In genomic region chr6:54897462-54898189, GRCh38 we compare ENCODE assay signal across 24 cellular contexts. TPM values are rescaled to one million over a fixed set of nuclear protein-coding genes. Genes with fewer than 3 reads are reported as not detected.
DNase-seq lines count a peak whose midpoint lies in the region; ATAC-seq, FAIRE-seq and TF ChIP-seq lines count a peak whose summit lies in the region.
"Had no signal": no experiment of that assay in that cellular context is flagged by ENCODE, and none has a peak within 500 bp of the region (broad histone marks: within the 10 kb centered on the region; RNA-seq: fewer than 3 reads in every experiment).

No MANE protein-coding gene starts in this region.

- H3K9ac ChIP-seq in adipocyte (ENCODE audit: low read length) = no peak overlapping the region
- H3K9ac ChIP-seq: SK-N-SH had no signal

- H3K27ac ChIP-seq in small intestine (ENCODE audit: low read depth in 1 of 2, low read length in 1 of 2) (no peak overlapping the region), GM23338 (ENCODE audit: low read depth) (no peak overlapping the region)
- H3K27ac ChIP-seq: A549 had no signal

- no peak overlapping the region for H2AFZ ChIP-seq in GM23338

- no peaks in the 10 kb centered on the region for H3K36me3 Mint-ChIP-seq in T-helper 17 cell (ENCODE audit: low read depth)
- H3K36me3 Mint-ChIP-seq in GM23338 (ENCODE audit: low read depth) = no peaks in the 10 kb centered on the region

- no peaks in the 10 kb centered on the region for H3K4me1 ChIP-seq in adipocyte (ENCODE audit: control insufficient read depth, insufficient read depth, low read length)
- H3K4me1 ChIP-seq in small intestine (ENCODE audit: control insufficient read depth in 2 of 2, insufficient read depth in 1 of 2, low read depth in 1 of 2, low read length in 1 of 2) = peaks cover 0 to 2% of the 10 kb centered on the region in 2 donors
- peaks cover 4% of the 10 kb centered on the region; the same call in 1 of the 2 replicates for H3K4me1 ChIP-seq in GM23338 (ENCODE audit: insufficient read depth)
- H3K4me1 ChIP-seq: A549 had no signal

- no peak overlapping the region for H3K4me2 ChIP-seq in GM23338
- H3K4me2 ChIP-seq: A549, SK-N-SH had no signal

- H4K20me1 ChIP-seq in GM23338 (replicated peaks; ENCODE audit: insufficient read depth) = no peaks in the 10 kb centered on the region

- H3K9me2 ChIP-seq in GM23338 (ENCODE audit: insufficient read depth) = peaks cover 4% of the 10 kb centered on the region; the same call in 1 of the 2 replicates
- H3K9me2 ChIP-seq: SK-N-SH had no signal

- FAIRE-seq in small intestine (lab: Jason Lieb, UNC) = peak; percentile 44
- FAIRE-seq: A549 had no signal

- H3K27me3 ChIP-seq in adipocyte (replicated peaks; ENCODE audit: control insufficient read depth, insufficient read depth, low read length) (no peaks in the 10 kb centered on the region), small intestine (ENCODE audit: control insufficient read depth in 2 of 2, insufficient read depth in 2 of 2, low read length in 2 of 2) (no peaks in the 10 kb centered on the region), GM23338 (ENCODE audit: insufficient read depth) (no peaks in the 10 kb centered on the region)
- H3K27me3 ChIP-seq: MG63 had no signal

- H3K27me3 Mint-ChIP-seq in T-helper 17 cell (no peaks in the 10 kb centered on the region), GM23338 (ENCODE audit: insufficient read depth, low read depth, poor library complexity) (no peaks in the 10 kb centered on the region)

- ATAC-seq in GM21528 (IDR thresholded peaks at IDR 0.05; ENCODE audit: low FRiP score, unreplicated experiment) = no peak
- ATAC-seq in T-helper 17 cell = no peak
- no peak for ATAC-seq in GM23338
- ATAC-seq: A549, PC-3 had no signal

- TF ChIP-seq CTCF in GM23338 (conservative IDR thresholded peaks at IDR 0.05; ENCODE audit: low read depth in 2 of 2) = no peak

- H3K9me3 ChIP-seq in adipocyte (ENCODE audit: control insufficient read depth, low read length) (peaks cover 5% of the 10 kb centered on the region), small intestine (ENCODE audit: control insufficient read depth, low read depth) (no peaks in the 10 kb centered on the region), T-helper 17 cell (ENCODE audit: control insufficient read depth, low read length, poor library complexity, severe bottlenecking) (no peaks in the 10 kb centered on the region)
- H3K9me3 ChIP-seq: A549, MG63, SK-N-SH had no signal

- H3F3A ChIP-seq in GM23338 (replicated peaks; ENCODE audit: low read depth) = no peaks in the 10 kb centered on the region

- DNase-seq in GM03348 (ENCODE audit: low spot score) (peak; percentile 21), adipocyte (ENCODE audit: low read depth) (peak; percentile 34), fibroblast of peridontal ligament (ENCODE audit: extremely low read depth) (peak; percentile 30), small intestine (no peak), T-helper 17 cell (no peak), GM23338 (ENCODE audit: low spot score) (no peak)
- DNase-seq: DMS153; DND-41; KBM-7; MG63; NCI-H1105 treated with DMSO at 0.1 percent for 48 hours; NCI-H146; NCI-H1930; NCI-H446; NCI-H526; NK-92 treated with Interleukin-12 subunit alpha and Interleukin-12 subunit beta, amount 100 ng/mL, for 24 hours; PC-3; SK-N-SH; SW 1271 had no signal

- H3K27ac Mint-ChIP-seq in T-helper 17 cell (no peak overlapping the region), GM23338 (no peak overlapping the region)

- H3K4me3 Mint-ChIP-seq in T-helper 17 cell (no peak overlapping the region), GM23338 (no peak overlapping the region)

- no peak overlapping the region for H3K4me3 ChIP-seq in adipocyte (ENCODE audit: low read length)
- H3K4me3 ChIP-seq in small intestine (ENCODE audit: low read depth in 1 of 2, low read length in 2 of 2) = no peak overlapping the region
- H3K4me3 ChIP-seq in GM23338 = no peak overlapping the region
- H3K4me3 ChIP-seq: A549, MG63 had no signal

- no peaks in the 10 kb centered on the region for H3K9me3 Mint-ChIP-seq in GM23338

- H3K36me3 ChIP-seq in adipocyte (ENCODE audit: control insufficient read depth, insufficient read depth, low read length, severe bottlenecking) = no peaks in the 10 kb centered on the region
- no peaks in the 10 kb centered on the region for H3K36me3 ChIP-seq in small intestine (ENCODE audit: control insufficient read depth in 2 of 2, insufficient read depth in 2 of 2, low read length in 2 of 2)
- H3K36me3 ChIP-seq in GM23338 (ENCODE audit: insufficient read depth) = no peaks in the 10 kb centered on the region
- H3K36me3 ChIP-seq: MG63 had no signal

- no peaks in the 10 kb centered on the region for H3K4me1 Mint-ChIP-seq in T-helper 17 cell
- peaks cover 12% of the 10 kb centered on the region for H3K4me1 Mint-ChIP-seq in GM23338

- no peaks in the 10 kb centered on the region for H3K79me2 ChIP-seq in GM23338 (replicated peaks; ENCODE audit: insufficient read depth)

- WGBS in small intestine, 3 donors = 42 to 58% (median 48%) methylated on average over 2 of the region's 2 CpGs

TF ChIP-seq in GM23338, 12 proteins besides CTCF, POLR2A, EP300 and RAD21 (continues in another document):
- no peak for TF ChIP-seq CREB1 (CRISPR knock-in tag; IDR thresholded peaks at IDR 0.05; ENCODE audit: low read depth)
- no peak for TF ChIP-seq REST (IDR thresholded peaks at IDR 0.05; ENCODE audit: unreplicated experiment)
- TF ChIP-seq ZNF331 (CRISPR knock-in tag; IDR thresholded peaks at IDR 0.05; ENCODE audit: low read depth) = no peak
- TF ChIP-seq, protein P1, sequence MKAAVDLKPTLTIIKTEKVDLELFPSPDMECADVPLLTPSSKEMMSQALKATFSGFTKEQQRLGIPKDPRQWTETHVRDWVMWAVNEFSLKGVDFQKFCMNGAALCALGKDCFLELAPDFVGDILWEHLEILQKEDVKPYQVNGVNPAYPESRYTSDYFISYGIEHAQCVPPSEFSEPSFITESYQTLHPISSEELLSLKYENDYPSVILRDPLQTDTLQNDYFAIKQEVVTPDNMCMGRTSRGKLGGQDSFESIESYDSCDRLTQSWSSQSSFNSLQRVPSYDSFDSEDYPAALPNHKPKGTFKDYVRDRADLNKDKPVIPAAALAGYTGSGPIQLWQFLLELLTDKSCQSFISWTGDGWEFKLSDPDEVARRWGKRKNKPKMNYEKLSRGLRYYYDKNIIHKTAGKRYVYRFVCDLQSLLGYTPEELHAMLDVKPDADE (IDR thresholded peaks at IDR 0.05) = no peak
- TF ChIP-seq EZH2phosphoT487 (IDR thresholded peaks at IDR 0.05; ENCODE audit: unreplicated experiment) = no peak
- no peak for TF ChIP-seq ZNF114 (CRISPR knock-in tag; IDR thresholded peaks at IDR 0.05)

RNA-seq across cellular contexts. Expression of gene FAM83B, which starts 51.1 kb away (rescaled TPM):
- polyA plus RNA-seq in small intestine = 1 to 10 TPM; 4.6 to 6.0 (median 5.4) TPM
- not detected for total RNA-seq in T-helper 17 cell
- total RNA-seq in GM23338 (2014; rRNA removed; shearing (Covaris generic)) = 6.4 and 7.7 TPM in 2 replicates
- polyA plus RNA-seq in GM23338 (2016; fragmentation: Nextera tagmentation; extraction: Ambion mirVana) = 0.66 and 1.4 TPM in 2 replicates
- total RNA-seq: H4, HT1080 had no signal
- polyA plus RNA-seq: BJ, SK-N-SH had no signal

Comparison
In these comparisons a context has a peak if more than half of its experiments do, and no peak if none do; other contexts are left out.
1. DNase-seq: peak in GM03348 (single experiment), adipocyte (single experiment) and fibroblast of peridontal ligament (single experiment); none in small intestine (single experiment), T-helper 17 cell (0 of 3) and GM23338 (single experiment).